In genomic region chr2:241082338-241083090, GRCh38 we compare ENCODE assay signal across 18 cellular contexts. TPM values are rescaled to one million over a fixed set of nuclear protein-coding genes. Genes with fewer than 3 reads are reported as not detected.
DNase-seq lines count a peak whose midpoint lies in the region; ATAC-seq, FAIRE-seq and TF ChIP-seq lines count a peak whose summit lies in the region.
"Had no signal": no experiment of that assay in that cellular context is flagged by ENCODE, and none has a peak within 500 bp of the region (broad histone marks: within the 10 kb centered on the region; RNA-seq: fewer than 3 reads in every experiment).

No MANE protein-coding gene starts in this region.

- no peak overlapping the region for H3K4me3 ChIP-seq in HepG2 (replicated peaks in 1 of 3; ENCODE audit: insufficient read depth in 1 of 3, low read depth in 2 of 3, low read length in 3 of 3)
- H3K4me3 ChIP-seq in right lobe of liver, result no peak overlapping the region
- no peak overlapping the region for H3K4me3 ChIP-seq in vagina
- H3K4me3 ChIP-seq: suprapubic skin had no signal

- ATAC-seq in HepG2 (peak; percentile 2; the same call in 1 of the 3 replicates), right lobe of liver (no peak), memory B cell (ENCODE audit: low read depth) (no peak), GM18498 (IDR thresholded peaks at IDR 0.05; ENCODE audit: unreplicated experiment) (no peak)

- H3K4me2 ChIP-seq in HepG2 (ENCODE audit: low read depth, low read length), result 0 out of 2 replicates have a peak overlapping the region, but pooled peaks have one; percentile 2

- H3K9ac ChIP-seq in HepG2 (ENCODE audit: insufficient read depth, low read depth, low read length), result no peak overlapping the region

- no peaks in the 10 kb centered on the region for H3K9me3 Mint-ChIP-seq in activated T-helper 1 cell treated with anti-CD3 and anti-CD28 coated beads, Interleukin-12 subunit alpha, Interleukin-12 subunit beta, Interleukin-2, Interleukin-4 antibody, amounts not matched to agents 30 ng/mL and 10 ng/mL and 1 ng/mL, durations not matched to agents 14 hours and 24 hours and 36 hours
- H3K9me3 Mint-ChIP-seq in memory B cell, result peaks cover 1% of the 10 kb centered on the region

- H4K20me1 ChIP-seq in HepG2 (ENCODE audit: insufficient read depth, low read length), result no peaks in the 10 kb centered on the region; the same call in 1 of the 2 replicates

- TF ChIP-seq RAD21 in HepG2 (CRISPR knock-in tag; IDR thresholded peaks at IDR 0.05), result no peak

- H3K36me3 ChIP-seq in HepG2 (replicated peaks in 1 of 2; ENCODE audit: control insufficient read depth in 1 of 2, insufficient read depth in 2 of 2, low read length in 2 of 2), result peaks cover 4 to 13% of the 10 kb centered on the region in 2 experiments
- H3K36me3 ChIP-seq in right lobe of liver, result peaks cover 0 to 22% (median 7%) of the 10 kb centered on the region in 4 donors
- H3K36me3 ChIP-seq in vagina, result peaks cover 0 to 20% of the 10 kb centered on the region in 2 donors

- no TSS peak for BruUV-seq in HepG2 (replicated peaks; lab: Mats Ljungman, UMichigan)

- peak overlapping the region; percentile 26 for H3K27ac Mint-ChIP-seq in activated T-helper 1 cell treated with anti-CD3 and anti-CD28 coated beads, Interleukin-12 subunit alpha, Interleukin-12 subunit beta, Interleukin-2, Interleukin-4 antibody, amounts not matched to agents 30 ng/mL and 10 ng/mL and 1 ng/mL, durations not matched to agents 14 hours and 24 hours and 36 hours
- H3K27ac Mint-ChIP-seq in memory B cell, result peak overlapping the region; percentile 32

- TF ChIP-seq POLR2A in HepG2 (IDR thresholded peaks at IDR 0.05; ENCODE audit: insufficient read depth in 1 of 2, low read depth in 2 of 2, low read length in 2 of 2), result no peak
- no peak for TF ChIP-seq POLR2A in right lobe of liver (IDR thresholded peaks at IDR 0.05)
- no peak for TF ChIP-seq POLR2A in vagina (IDR thresholded peaks at IDR 0.05)

- in situ Hi-C loops in HepG2 (cut with HindIII; ENCODE audit: extremely low pct_ligation_motif_present, low pct_unique_long_range_greater_than_20kb), result no loop called here

- DNase-seq in HepG2 (ENCODE audit: low spot score), result no peak
- DNase-seq in right lobe of liver, result no peak
- DNase-seq in activated T-helper 1 cell treated with anti-CD3 and anti-CD28 coated beads, Interleukin-12 subunit alpha, Interleukin-12 subunit beta, Interleukin-2, Interleukin-4 antibody, amounts not matched to agents 30 ng/mL and 10 ng/mL and 1 ng/mL, durations not matched to agents 14 hours and 24 hours and 36 hours (ENCODE audit: low spot score), result no peak
- DNase-seq in memory B cell (ENCODE audit: low spot score in 2 of 2), result no peak
- peak; percentile 77 to 80 for DNase-seq in vagina (ENCODE audit: extremely low spot score in 2 of 2)
- DNase-seq in activated gamma-delta T cell treated with Interleukin-2 at 50 U/mL for 16 hours, result no peak
- no peak for DNase-seq in nucleus accumbens (lab: John Stamatoyannopoulos, UW)
- DNase-seq: activated CD4-positive, alpha-beta T cell treated with anti-CD3 and anti-CD28 coated beads for 48 hours; activated T-cell treated with anti-CD3 and anti-CD28 coated beads, Interleukin-2, amount 50 U/mL, for 4 hours; DMS79; effector memory CD4-positive, alpha-beta T cell; midbrain; NCI-H524 treated with DMSO at 0.1 percent for 48 hours; SW 1271 had no signal

- POLR2A ChIA-PET in HepG2 (lab: Yijun Ruan, JAX), result interaction anchor here (1.2 to 1.3 kb wide), 2 partner anchors 11 to 19 kb away, joined by 3 to 6 read pairs; partner anchors contain the start of gene MTERF4

- peaks cover 13% of the 10 kb centered on the region for H3K36me3 Mint-ChIP-seq in activated T-helper 1 cell treated with anti-CD3 and anti-CD28 coated beads, Interleukin-12 subunit alpha, Interleukin-12 subunit beta, Interleukin-2, Interleukin-4 antibody, amounts not matched to agents 30 ng/mL and 10 ng/mL and 1 ng/mL, durations not matched to agents 14 hours and 24 hours and 36 hours (ENCODE audit: low read depth)
- peaks cover 13% of the 10 kb centered on the region for H3K36me3 Mint-ChIP-seq in memory B cell

- H3K27ac ChIP-seq in HepG2 (ENCODE audit: extremely low read length, insufficient read depth, low read length) (no peak overlapping the region), right lobe of liver (no peak overlapping the region), vagina (no peak overlapping the region)
- H3K27ac ChIP-seq: neutrophil, suprapubic skin had no signal

- H3K4me1 ChIP-seq in HepG2 (ENCODE audit: insufficient read depth, low read length) (peaks cover 28% of the 10 kb centered on the region), right lobe of liver (peaks cover 0 to 22% (median 2%) of the 10 kb centered on the region in 4 donors), vagina (no peaks in the 10 kb centered on the region)
- H3K4me1 ChIP-seq: suprapubic skin had no signal

- FAIRE-seq in HepG2 (lab: Jason Lieb, UNC), result no peak
- FAIRE-seq: HTR-8/SVneo had no signal

- no peaks in the 10 kb centered on the region for H3K79me2 ChIP-seq in HepG2 (ENCODE audit: insufficient read depth, low read length)

- no peaks in the 10 kb centered on the region for H3K4me1 Mint-ChIP-seq in activated T-helper 1 cell treated with anti-CD3 and anti-CD28 coated beads, Interleukin-12 subunit alpha, Interleukin-12 subunit beta, Interleukin-2, Interleukin-4 antibody, amounts not matched to agents 30 ng/mL and 10 ng/mL and 1 ng/mL, durations not matched to agents 14 hours and 24 hours and 36 hours (ENCODE audit: low read depth)
- peaks cover 9% of the 10 kb centered on the region for H3K4me1 Mint-ChIP-seq in memory B cell

- no peak for TF ChIP-seq CTCF in HepG2 (CRISPR knock-in tag; IDR thresholded peaks at IDR 0.05)
- TF ChIP-seq CTCF in right lobe of liver (IDR thresholded peaks at IDR 0.05), result no peak
- TF ChIP-seq CTCF in vagina (IDR thresholded peaks at IDR 0.05), result no peak

- no peak overlapping the region for H3K4me3 Mint-ChIP-seq in activated T-helper 1 cell treated with anti-CD3 and anti-CD28 coated beads, Interleukin-12 subunit alpha, Interleukin-12 subunit beta, Interleukin-2, Interleukin-4 antibody, amounts not matched to agents 30 ng/mL and 10 ng/mL and 1 ng/mL, durations not matched to agents 14 hours and 24 hours and 36 hours
- no peak overlapping the region for H3K4me3 Mint-ChIP-seq in memory B cell
- H3K4me3 Mint-ChIP-seq: activated T-cell treated with anti-CD3 and anti-CD28 coated beads, Interleukin-2, amount 50 U/mL, for 4 hours had no signal

- WGBS in HepG2 (ENCODE audit: low lambda C conversion rate), result 79% methylated on average over 14 of the region's 14 CpGs
- 84% methylated on average over 4 of the region's 14 CpGs for WGBS in right lobe of liver (ENCODE audit: insufficient coverage, low coverage, low lambda C conversion rate, missing lambda C conversion rate)

- no peak for TF ChIP-seq EP300 in HepG2 (IDR thresholded peaks at IDR 0.05; ENCODE audit: low read depth in 2 of 2, low read length in 2 of 2)
- TF ChIP-seq EP300 in HepG2 (CRISPR knock-in tag; IDR thresholded peaks at IDR 0.05; ENCODE audit: borderline replicate concordance), result no peak

- H2AFZ ChIP-seq in HepG2 (ENCODE audit: low read length), result no peak overlapping the region

- H3K9me3 ChIP-seq in HepG2 (ENCODE audit: low read length), result no peaks in the 10 kb centered on the region
- no peaks in the 10 kb centered on the region for H3K9me3 ChIP-seq in right lobe of liver
- H3K9me3 ChIP-seq in vagina, result no peaks in the 10 kb centered on the region
- H3K9me3 ChIP-seq: neutrophil, suprapubic skin had no signal

- intact Hi-C loops in HepG2 (cut with micrococcal nuclease; ENCODE audit: unreplicated experiment), result no loop called here
- intact Hi-C loops in right lobe of liver (cut with DNase I), result no loop called here
- intact Hi-C loops in activated T-helper 1 cell treated with anti-CD3 and anti-CD28 coated beads, Interleukin-12 subunit alpha, Interleukin-12 subunit beta, Interleukin-2, Interleukin-4 antibody, amounts not matched to agents 30 ng/mL and 10 ng/mL and 1 ng/mL, durations not matched to agents 14 hours and 24 hours and 36 hours (cut with micrococcal nuclease), result no loop called here
- intact Hi-C loops in vagina (cut with DNase I), result no loop called here

- H3K27me3 Mint-ChIP-seq in activated T-helper 1 cell treated with anti-CD3 and anti-CD28 coated beads, Interleukin-12 subunit alpha, Interleukin-12 subunit beta, Interleukin-2, Interleukin-4 antibody, amounts not matched to agents 30 ng/mL and 10 ng/mL and 1 ng/mL, durations not matched to agents 14 hours and 24 hours and 36 hours (ENCODE audit: insufficient read depth), result no peaks in the 10 kb centered on the region
- H3K27me3 Mint-ChIP-seq in memory B cell, result no peaks in the 10 kb centered on the region

- CTCF ChIA-PET in HepG2 (lab: Yijun Ruan, JAX; ENCODE audit: low intra/inter-chr PET ratio, low total read pairs), result no interaction called here

- H3K27me3 ChIP-seq in HepG2 (ENCODE audit: control insufficient read depth in 1 of 2, insufficient read depth in 2 of 2, low read length in 2 of 2) (no peaks in the 10 kb centered on the region), right lobe of liver (no peaks in the 10 kb centered on the region), vagina (no peaks in the 10 kb centered on the region)
- H3K27me3 ChIP-seq: neutrophil, suprapubic skin had no signal

RNA-seq across cellular contexts. Expression of gene MTERF4, which starts 19.6 kb away (rescaled TPM):
- total RNA-seq in HepG2 (2016; rRNA removed; fragmentation: Illumina TruSeq; extraction: Trizol) (59.8 and 61.5 TPM in 2 replicates), right lobe of liver (10 to 100 TPM; 12.1 to 26.3 (median 17.0) TPM), vagina (30.2 TPM)
- 20.2 and 20.4 TPM in 2 replicates for total RNA-seq in HepG2 (2016; cell fraction: cytosol; rRNA removed; fragmentation: Illumina TruSeq; extraction: Trizol; ENCODE audit: low read depth)
- 57.2 and 63.4 TPM in 2 replicates for total RNA-seq in HepG2 (2016; cell fraction: insoluble cytoplasmic fraction; rRNA removed; fragmentation: Illumina TruSeq; extraction: Trizol)
- 27.2 and 28.3 TPM in 2 replicates for total RNA-seq in HepG2 (2016; cell fraction: membrane; rRNA removed; fragmentation: Illumina TruSeq; extraction: Trizol)
- 47.3 and 61.7 TPM in 2 replicates for total RNA-seq in HepG2 (2016; cell fraction: nucleus; rRNA removed; fragmentation: Illumina TruSeq; extraction: Trizol)
- 37.1 and 50.5 TPM in 2 replicates for polyA plus RNA-seq in HepG2 (2011; rRNA removed)
- polyA plus RNA-seq in HepG2 (2011; cell fraction: cytosol; rRNA removed), result 29.8 and 33.1 TPM in 2 replicates
- polyA plus RNA-seq in HepG2 (2011; cell fraction: nucleus; rRNA removed), result 71.5 and 77.4 TPM in 2 replicates
- polyA plus RNA-seq in HepG2 (2012), result 27.8 and 38.2 TPM in 2 replicates
- polyA plus RNA-seq in HepG2 (2016; cell fraction: cytosol; fragmentation: Illumina TruSeq; extraction: Trizol; ENCODE audit: low read depth), result 18.2 and 22.9 TPM in 2 replicates
- polyA plus RNA-seq in HepG2 (2016; cell fraction: insoluble cytoplasmic fraction; fragmentation: Illumina TruSeq; extraction: Trizol; ENCODE audit: low read depth), result 67.1 and 69.1 TPM in 2 replicates
- polyA plus RNA-seq in HepG2 (2016; cell fraction: membrane; fragmentation: Illumina TruSeq; extraction: Trizol; ENCODE audit: low read depth), result 20.0 and 22.3 TPM in 2 replicates
- 82.3 and 82.6 TPM in 2 replicates for polyA plus RNA-seq in HepG2 (2016; cell fraction: nucleus; fragmentation: Illumina TruSeq; extraction: Trizol; ENCODE audit: insufficient read depth, low read depth)
- 31.6 and 46.9 TPM in 2 replicates for polyA minus RNA-seq in HepG2 (2011; rRNA and poly(A)+ RNA removed; ENCODE audit: low replicate concordance)
- polyA minus RNA-seq in HepG2 (2011; cell fraction: cytosol; rRNA and poly(A)+ RNA removed), result 15.7 and 20.7 TPM in 2 replicates
- 76.1 and 79.6 TPM in 2 replicates for polyA minus RNA-seq in HepG2 (2011; cell fraction: nucleus; rRNA and poly(A)+ RNA removed)
- 40.5 and 43.3 TPM in 2 replicates for total RNA-seq in activated T-helper 1 cell treated with anti-CD3 and anti-CD28 coated beads, Interleukin-12 subunit alpha, Interleukin-12 subunit beta, Interleukin-2, Interleukin-4 antibody, amounts not matched to agents 30 ng/mL and 10 ng/mL and 1 ng/mL, durations not matched to agents 14 hours and 24 hours and 36 hours

Comparison
In these comparisons a context has a peak if more than half of its experiments do, and no peak if none do; other contexts are left out.
1. DNase-seq: peak in vagina (2 of 2); none in HepG2 (single experiment), right lobe of liver (0 of 3), activated T-helper 1 cell treated with anti-CD3 and anti-CD28 coated beads, Interleukin-12 subunit alpha, Interleukin-12 subunit beta, Interleukin-2, Interleukin-4 antibody, amounts not matched to agents 30 ng/mL and 10 ng/mL and 1 ng/mL, durations not matched to agents 14 hours and 24 hours and 36 hours (single experiment), memory B cell (0 of 2), activated gamma-delta T cell treated with Interleukin-2 at 50 U/mL for 16 hours (single experiment) and nucleus accumbens (0 of 56).